ENCODE assay signal across 27 cellular contexts in genomic region chr7:153440781-153441180, GRCh38.
"Had no signal": no experiment of that assay in that cellular context is flagged by ENCODE, and none has a peak within 500 bp of the region (broad histone marks: within the 10 kb centered on the region; RNA-seq: fewer than 3 reads in every experiment).

No MANE protein-coding gene starts in this region.

- H3K27me3 ChIP-seq: neural progenitor cell, neutrophil, pancreas, right atrium auricular region, right lobe of liver, sigmoid colon, stomach, tibial artery, transverse colon, upper lobe of right lung, vagina had no signal

- FAIRE-seq: pancreas, small intestine had no signal

- H3K27ac Mint-ChIP-seq: naive thymus-derived CD4-positive, alpha-beta T cell; natural killer cell; neural progenitor cell; stimulated activated effector memory CD8-positive, alpha-beta T cell treated with anti-CD3 and anti-CD28 coated beads, Interleukin-12 subunit alpha, Interleukin-12 subunit beta, amount 100 ng/mL, for 72 hours; stimulated activated naive B cell treated with anti-CD40 and anti-IgM and Interleukin-4, amounts not matched to agents 10 μg/mL and 1 μg/mL and 100 μg/mL, for 72 hours; stimulated activated naive CD8-positive, alpha-beta T cell treated with anti-CD3 and anti-CD28 coated beads, Interleukin-15, Interleukin-2, amounts not matched to agents 100 ng/mL and 50 ng/mL, for 24 hours; type B pancreatic cell had no signal

- H3K27me3 Mint-ChIP-seq: stimulated activated naive B cell treated with anti-CD40 and anti-IgM and Interleukin-4, amounts not matched to agents 10 μg/mL and 1 μg/mL and 100 μg/mL, for 72 hours; stimulated activated naive CD8-positive, alpha-beta T cell treated with anti-CD3 and anti-CD28 coated beads, Interleukin-15, Interleukin-2, amounts not matched to agents 100 ng/mL and 50 ng/mL, for 24 hours; type B pancreatic cell had no signal

- H3K4me2 ChIP-seq: neural progenitor cell had no signal

- H3K4me1 Mint-ChIP-seq: naive thymus-derived CD4-positive, alpha-beta T cell; natural killer cell; neural progenitor cell; stimulated activated effector memory CD8-positive, alpha-beta T cell treated with anti-CD3 and anti-CD28 coated beads, Interleukin-12 subunit alpha, Interleukin-12 subunit beta, amount 100 ng/mL, for 72 hours; stimulated activated naive B cell treated with anti-CD40 and anti-IgM and Interleukin-4, amounts not matched to agents 10 μg/mL and 1 μg/mL and 100 μg/mL, for 72 hours had no signal

- H3K9ac ChIP-seq: neural progenitor cell had no signal

- H3K36me3 Mint-ChIP-seq: naive thymus-derived CD4-positive, alpha-beta T cell; natural killer cell; neural progenitor cell; stimulated activated effector memory CD8-positive, alpha-beta T cell treated with anti-CD3 and anti-CD28 coated beads, Interleukin-12 subunit alpha, Interleukin-12 subunit beta, amount 100 ng/mL, for 72 hours; stimulated activated naive B cell treated with anti-CD40 and anti-IgM and Interleukin-4, amounts not matched to agents 10 μg/mL and 1 μg/mL and 100 μg/mL, for 72 hours; type B pancreatic cell had no signal

- H3K9me3 ChIP-seq: neutrophil, pancreas, prostate gland, right atrium auricular region, right lobe of liver, tibial artery, transverse colon, upper lobe of right lung, vagina had no signal

- H3K36me3 ChIP-seq: neural progenitor cell, neutrophil, pancreas, prostate gland, right atrium auricular region, right lobe of liver, sigmoid colon, stomach, tibial artery, transverse colon, upper lobe of right lung, vagina had no signal

- H3K4me3 Mint-ChIP-seq: naive thymus-derived CD4-positive, alpha-beta T cell; natural killer cell; nephron; neural progenitor cell; stimulated activated effector memory CD8-positive, alpha-beta T cell treated with anti-CD3 and anti-CD28 coated beads, Interleukin-12 subunit alpha, Interleukin-12 subunit beta, amount 100 ng/mL, for 72 hours; stimulated activated naive B cell treated with anti-CD40 and anti-IgM and Interleukin-4, amounts not matched to agents 10 μg/mL and 1 μg/mL and 100 μg/mL, for 72 hours; stimulated activated naive CD8-positive, alpha-beta T cell treated with anti-CD3 and anti-CD28 coated beads, Interleukin-15, Interleukin-2, amounts not matched to agents 100 ng/mL and 50 ng/mL, for 24 hours; type B pancreatic cell had no signal

- DNase-seq: naive thymus-derived CD4-positive, alpha-beta T cell; natural killer cell; nucleus accumbens; pancreas; retina; right lobe of liver; sigmoid colon; small intestine; stimulated activated CD4-positive, alpha-beta T cell treated with anti-CD3 and anti-CD28 coated beads, Interleukin-15, amount 100 ng/mL, for 24 hours; stimulated activated CD4-positive, alpha-beta T cell treated with anti-CD3 and anti-CD28 coated beads, Interleukin-2, amount 100 ng/mL, for 24 hours; stimulated activated CD4-positive, alpha-beta T cell treated with anti-CD3 and anti-CD28 coated beads, Interleukin-2, amount 100 ng/mL, for 48 hours; stimulated activated CD4-positive, alpha-beta T cell treated with anti-CD3 and anti-CD28 coated beads, Interleukin-4, amount 100 ng/mL, for 24 hours; stimulated activated naive B cell treated with anti-CD40 and anti-IgM and Interleukin-4, amounts not matched to agents 10 μg/mL and 1 μg/mL and 100 μg/mL, for 72 hours; stimulated activated naive CD4-positive, alpha-beta T cell treated with Interleukin-2 at 50 U/mL for 16 hours; stomach; tibial artery; transverse colon; upper lobe of right lung had no signal

- H2AFZ ChIP-seq: neural progenitor cell had no signal

- H3K4me1 ChIP-seq: neural progenitor cell, pancreas, prostate gland, right atrium auricular region, right lobe of liver, tibial artery, transverse colon, upper lobe of right lung, vagina had no signal

- H3K27ac ChIP-seq: neural progenitor cell, neutrophil, pancreas, prostate gland, right atrium auricular region, right lobe of liver, sigmoid colon, stomach, tibial artery, transverse colon, upper lobe of right lung, vagina had no signal

- H3K4me3 ChIP-seq: neural progenitor cell, pancreas, prostate gland, right atrium auricular region, right lobe of liver, sigmoid colon, stomach, tibial artery, transverse colon, upper lobe of right lung, vagina had no signal

- ATAC-seq: naive thymus-derived CD4-positive, alpha-beta T cell; natural killer cell; pancreas; right lobe of liver; stimulated activated effector memory CD8-positive, alpha-beta T cell treated with anti-CD3 and anti-CD28 coated beads, Interleukin-12 subunit alpha, Interleukin-12 subunit beta, amount 100 ng/mL, for 72 hours; stimulated activated naive B cell treated with anti-CD40 and anti-IgM and Interleukin-4, amounts not matched to agents 10 μg/mL and 1 μg/mL and 100 μg/mL, for 72 hours; upper lobe of right lung had no signal
